8 cellular contexts compared by ENCODE assay signal in the genomic region with DNA sequence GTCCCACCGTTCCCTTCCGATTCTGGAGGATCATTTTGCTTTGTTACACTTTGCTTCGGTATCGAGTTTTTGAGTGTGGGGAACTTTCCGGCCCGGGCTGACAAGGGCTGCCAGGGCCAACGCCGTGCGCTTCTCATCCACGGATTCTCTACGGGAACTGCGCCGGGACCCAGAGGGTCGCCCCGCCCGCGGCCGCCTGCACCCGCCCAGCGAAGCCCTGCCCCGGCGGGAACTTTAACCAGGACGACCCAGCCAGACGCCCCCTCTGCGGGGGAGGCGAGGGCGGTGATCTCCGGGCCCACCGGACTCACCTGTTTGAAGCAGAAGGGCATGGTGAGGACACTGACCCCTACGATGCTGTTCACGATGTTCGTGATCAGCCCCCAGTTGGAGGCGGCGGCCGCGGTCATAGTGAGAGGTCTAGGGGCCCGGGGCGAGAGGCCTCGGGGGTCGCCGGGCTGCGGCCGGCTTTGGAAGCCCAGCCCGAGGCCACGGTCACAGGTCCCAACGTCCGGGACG. TPM values are rescaled to one million over a fixed set of nuclear protein-coding genes. Genes with fewer than 3 reads are reported as not detected.
DNase-seq lines count a peak whose midpoint lies in the region; ATAC-seq and TF ChIP-seq lines count a peak whose summit lies in the region.

No MANE protein-coding gene starts in this region.

- no peaks in the 10 kb centered on the region for H3F3A ChIP-seq in neural cell (ENCODE audit: insufficient read depth, low read length, poor library complexity, severe bottlenecking)

- TF ChIP-seq CTCF in GM12864 (IDR thresholded peaks at IDR 0.05; ENCODE audit: low read depth, low read length, missing control alignments) (no peak), WI38 (IDR thresholded peaks at IDR 0.05; ENCODE audit: low read depth, low read length) (no peak), neural cell (IDR thresholded peaks at IDR 0.05; ENCODE audit: poor library complexity, severe bottlenecking) (no peak)

- peak overlapping the region; percentile 16 for H3K27ac ChIP-seq in neural cell (ENCODE audit: low read length)

- H3K27me3 ChIP-seq in neural cell (ENCODE audit: insufficient read depth, low read depth, low read length): no peaks in the 10 kb centered on the region

- DNase-seq in GM12864 (ENCODE audit: low read depth) (no peak), NCI-H526 treated with DMSO at 0.1 percent for 48 hours (lab: John Stamatoyannopoulos, UW) (no peak), D341Med (ENCODE audit: low spot score) (no peak), DMS153 (lab: John Stamatoyannopoulos, UW) (no peak)

- H2AFZ ChIP-seq in neural cell (ENCODE audit: low read depth, low read length): peak overlapping the region; percentile 100

- H3K9me3 ChIP-seq in neural cell (ENCODE audit: low read length): no peaks in the 10 kb centered on the region

- ATAC-seq in HG03039 (IDR thresholded peaks at IDR 0.05; ENCODE audit: unreplicated experiment): peak; percentile 12
- peak; percentile 3 for ATAC-seq in esophagus mucosa

- H3K4me3 ChIP-seq in GM12864 (ENCODE audit: low read depth, low read length) (peak overlapping the region; percentile 89), WI38 (ENCODE audit: low read depth, low read length) (peak overlapping the region; percentile 86), neural cell (ENCODE audit: low read length) (peak overlapping the region; percentile 98)

- TF ChIP-seq EP300 in neural cell (conservative IDR thresholded peaks at IDR 0.05; ENCODE audit: poor library complexity, severe bottlenecking): no peak

- TF ChIP-seq RAD21 in neural cell (conservative IDR thresholded peaks at IDR 0.05): no peak

- no peaks in the 10 kb centered on the region for H3K36me3 ChIP-seq in neural cell (ENCODE audit: insufficient read depth, low read length)

- peak overlapping the region; percentile 91 for H3K9ac ChIP-seq in neural cell (ENCODE audit: low read length)

- no peaks in the 10 kb centered on the region for H4K20me1 ChIP-seq in neural cell (ENCODE audit: insufficient read depth)

- no peaks in the 10 kb centered on the region for H3K9me2 ChIP-seq in neural cell (ENCODE audit: insufficient read depth, low read length)

- peak overlapping the region; percentile 59 for H3K4me2 ChIP-seq in neural cell (ENCODE audit: low read length)

- peaks cover 21% of the 10 kb centered on the region for H3K79me2 ChIP-seq in neural cell (replicated peaks; ENCODE audit: insufficient read depth, low read length)

TF ChIP-seq in neural cell, 6 proteins besides CTCF, POLR2A, EP300 and RAD21:
- TF ChIP-seq POLR2AphosphoS5 (IDR thresholded peaks at IDR 0.05) (no peak), EZH2 (IDR thresholded peaks at IDR 0.05; ENCODE audit: borderline replicate concordance, insufficient read depth, low read length, poor library complexity, severe bottlenecking) (no peak), TAF1 (IDR thresholded peaks at IDR 0.05; ENCODE audit: low read depth) (no peak), MXI1 (conservative IDR thresholded peaks at IDR 0.05; ENCODE audit: poor library complexity, severe bottlenecking) (no peak), SMC3 (conservative IDR thresholded peaks at IDR 0.05; ENCODE audit: poor library complexity) (no peak)
- TF ChIP-seq, protein P1, sequence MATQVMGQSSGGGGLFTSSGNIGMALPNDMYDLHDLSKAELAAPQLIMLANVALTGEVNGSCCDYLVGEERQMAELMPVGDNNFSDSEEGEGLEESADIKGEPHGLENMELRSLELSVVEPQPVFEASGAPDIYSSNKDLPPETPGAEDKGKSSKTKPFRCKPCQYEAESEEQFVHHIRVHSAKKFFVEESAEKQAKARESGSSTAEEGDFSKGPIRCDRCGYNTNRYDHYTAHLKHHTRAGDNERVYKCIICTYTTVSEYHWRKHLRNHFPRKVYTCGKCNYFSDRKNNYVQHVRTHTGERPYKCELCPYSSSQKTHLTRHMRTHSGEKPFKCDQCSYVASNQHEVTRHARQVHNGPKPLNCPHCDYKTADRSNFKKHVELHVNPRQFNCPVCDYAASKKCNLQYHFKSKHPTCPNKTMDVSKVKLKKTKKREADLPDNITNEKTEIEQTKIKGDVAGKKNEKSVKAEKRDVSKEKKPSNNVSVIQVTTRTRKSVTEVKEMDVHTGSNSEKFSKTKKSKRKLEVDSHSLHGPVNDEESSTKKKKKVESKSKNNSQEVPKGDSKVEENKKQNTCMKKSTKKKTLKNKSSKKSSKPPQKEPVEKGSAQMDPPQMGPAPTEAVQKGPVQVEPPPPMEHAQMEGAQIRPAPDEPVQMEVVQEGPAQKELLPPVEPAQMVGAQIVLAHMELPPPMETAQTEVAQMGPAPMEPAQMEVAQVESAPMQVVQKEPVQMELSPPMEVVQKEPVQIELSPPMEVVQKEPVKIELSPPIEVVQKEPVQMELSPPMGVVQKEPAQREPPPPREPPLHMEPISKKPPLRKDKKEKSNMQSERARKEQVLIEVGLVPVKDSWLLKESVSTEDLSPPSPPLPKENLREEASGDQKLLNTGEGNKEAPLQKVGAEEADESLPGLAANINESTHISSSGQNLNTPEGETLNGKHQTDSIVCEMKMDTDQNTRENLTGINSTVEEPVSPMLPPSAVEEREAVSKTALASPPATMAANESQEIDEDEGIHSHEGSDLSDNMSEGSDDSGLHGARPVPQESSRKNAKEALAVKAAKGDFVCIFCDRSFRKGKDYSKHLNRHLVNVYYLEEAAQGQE (IDR thresholded peaks at IDR 0.05; ENCODE audit: borderline replicate concordance): no peak
TF ChIP-seq in neural cell: peak in this region for 0.

RNA-seq across cellular contexts. Expression of a gene that starts 0.5 kb away (rescaled TPM):
- 24.6 TPM for total RNA-seq in esophagus mucosa
- 37.4 and 46.0 TPM in 2 replicates for polyA plus RNA-seq in neural cell
- polyA minus RNA-seq in neural cell: 39.6 and 45.8 TPM in 2 replicates

RNA-seq across cellular contexts. Expression of a gene that starts 55.5 kb away (rescaled TPM):
- 41.2 TPM for total RNA-seq in esophagus mucosa
- polyA plus RNA-seq in neural cell: 76.4 and 90.2 TPM in 2 replicates
- polyA minus RNA-seq in neural cell: 27.1 and 36.5 TPM in 2 replicates

RNA-seq across cellular contexts. Expression of a gene that starts 55.7 kb away (rescaled TPM):
- total RNA-seq in esophagus mucosa: 13.1 TPM
- polyA plus RNA-seq in neural cell: 50.0 and 60.3 TPM in 2 replicates
- polyA minus RNA-seq in neural cell: 24.0 and 34.8 TPM in 2 replicates
